In genomic region chr5:32173394-32174010, GRCh38 we compare ENCODE assay signal across 8 cellular contexts. TPM values are rescaled to one million over a fixed set of nuclear protein-coding genes. Genes with fewer than 3 reads are reported as not detected.
DNase-seq lines count a peak whose midpoint lies in the region; ATAC-seq and TF ChIP-seq lines count a peak whose summit lies in the region.

No MANE protein-coding gene starts in this region.

- no peaks in the 10 kb centered on the region for H3K27me3 ChIP-seq in naive thymus-derived CD4-positive, alpha-beta T cell (ENCODE audit: control insufficient read depth in 2 of 2, insufficient read depth in 2 of 2, low read length in 2 of 2)
- H3K27me3 ChIP-seq in thoracic aorta (replicated peaks; ENCODE audit: insufficient read depth), result no peaks in the 10 kb centered on the region

- intact Hi-C loops in activated T-helper 1 cell treated with anti-CD3 and anti-CD28 coated beads, Interleukin-12 subunit alpha, Interleukin-12 subunit beta, Interleukin-2, Interleukin-4 antibody, amounts not matched to agents 30 ng/mL and 10 ng/mL and 1 ng/mL, durations not matched to agents 14 hours and 24 hours and 36 hours (cut with micrococcal nuclease), result loop anchor here (1.0 to 10.0 kb wide), 12 partner anchors 35 to 1267 kb away; partner anchors contain the start of genes C5orf22, DROSHA, MTMR12 and SUB1
- intact Hi-C loops in naive thymus-derived CD4-positive, alpha-beta T cell (cut with micrococcal nuclease), result loop anchor here (1.0 to 10.0 kb wide), 18 partner anchors 38 to 1831 kb away; partner anchors contain the start of genes C5orf22 (in 2 of the 2), DROSHA (in 2 of the 2), ZFR (in 2 of the 2) and AMACR (in 1 of the 2)

- H3K9me3 ChIP-seq in naive thymus-derived CD4-positive, alpha-beta T cell (ENCODE audit: control insufficient read depth in 2 of 3, low read length in 3 of 3), result no peaks in the 10 kb centered on the region
- H3K9me3 ChIP-seq in thoracic aorta, result no peaks in the 10 kb centered on the region

- no peaks in the 10 kb centered on the region for H3K9me3 Mint-ChIP-seq in activated T-helper 1 cell treated with anti-CD3 and anti-CD28 coated beads, Interleukin-12 subunit alpha, Interleukin-12 subunit beta, Interleukin-2, Interleukin-4 antibody, amounts not matched to agents 30 ng/mL and 10 ng/mL and 1 ng/mL, durations not matched to agents 14 hours and 24 hours and 36 hours
- no peaks in the 10 kb centered on the region for H3K9me3 Mint-ChIP-seq in naive thymus-derived CD4-positive, alpha-beta T cell

- peaks cover 36% of the 10 kb centered on the region for H3K4me1 Mint-ChIP-seq in activated T-helper 1 cell treated with anti-CD3 and anti-CD28 coated beads, Interleukin-12 subunit alpha, Interleukin-12 subunit beta, Interleukin-2, Interleukin-4 antibody, amounts not matched to agents 30 ng/mL and 10 ng/mL and 1 ng/mL, durations not matched to agents 14 hours and 24 hours and 36 hours (ENCODE audit: low read depth)
- H3K4me1 Mint-ChIP-seq in naive thymus-derived CD4-positive, alpha-beta T cell, result peaks cover 24 to 53% (median 40%) of the 10 kb centered on the region in 7 donors

- TF ChIP-seq CTCF in thoracic aorta (IDR thresholded peaks at IDR 0.05), result no peak

- H3K36me3 Mint-ChIP-seq in activated T-helper 1 cell treated with anti-CD3 and anti-CD28 coated beads, Interleukin-12 subunit alpha, Interleukin-12 subunit beta, Interleukin-2, Interleukin-4 antibody, amounts not matched to agents 30 ng/mL and 10 ng/mL and 1 ng/mL, durations not matched to agents 14 hours and 24 hours and 36 hours (ENCODE audit: low read depth), result peaks cover 29% of the 10 kb centered on the region
- peaks cover 3 to 37% (median 25%) of the 10 kb centered on the region in 5 donors for H3K36me3 Mint-ChIP-seq in naive thymus-derived CD4-positive, alpha-beta T cell

- POLR2A ChIA-PET in naive thymus-derived CD4-positive, alpha-beta T cell (lab: Charles Lee), result interaction anchor here (0.6 to 2.8 kb wide), 12 partner anchors 7 to 652 kb away, joined by 3 to 11 read pairs (median 4); partner anchors contain the start of genes C5orf22, DROSHA, MTMR12 and SUB1

- CTCF ChIA-PET in naive thymus-derived CD4-positive, alpha-beta T cell (lab: Charles Lee), result interaction anchor here (0.6 kb wide), 1 partner anchor 190 kb away, joined by 3 read pairs; no protein-coding TSS in a partner anchor

- H3K4me3 Mint-ChIP-seq in activated T-helper 1 cell treated with anti-CD3 and anti-CD28 coated beads, Interleukin-12 subunit alpha, Interleukin-12 subunit beta, Interleukin-2, Interleukin-4 antibody, amounts not matched to agents 30 ng/mL and 10 ng/mL and 1 ng/mL, durations not matched to agents 14 hours and 24 hours and 36 hours, result peak overlapping the region; percentile 99
- H3K4me3 Mint-ChIP-seq in naive thymus-derived CD4-positive, alpha-beta T cell, result peak overlapping the region; percentile 85 to 100 (median 98)

- peak overlapping the region; percentile 87 for H3K4me3 ChIP-seq in naive thymus-derived CD4-positive, alpha-beta T cell (ENCODE audit: low read length)
- H3K4me3 ChIP-seq in thoracic aorta, result peak overlapping the region; percentile 100

- peaks cover 0 to 11% (median 0%) of the 10 kb centered on the region in 3 experiments for H3K36me3 ChIP-seq in naive thymus-derived CD4-positive, alpha-beta T cell (ENCODE audit: control insufficient read depth in 2 of 3, insufficient read depth in 3 of 3, low read length in 3 of 3)
- H3K36me3 ChIP-seq in thoracic aorta, result no peaks in the 10 kb centered on the region

- H3K27me3 Mint-ChIP-seq in activated T-helper 1 cell treated with anti-CD3 and anti-CD28 coated beads, Interleukin-12 subunit alpha, Interleukin-12 subunit beta, Interleukin-2, Interleukin-4 antibody, amounts not matched to agents 30 ng/mL and 10 ng/mL and 1 ng/mL, durations not matched to agents 14 hours and 24 hours and 36 hours (ENCODE audit: insufficient read depth), result peaks cover 3% of the 10 kb centered on the region
- peaks cover 0 to 6% (median 2%) of the 10 kb centered on the region in 5 donors for H3K27me3 Mint-ChIP-seq in naive thymus-derived CD4-positive, alpha-beta T cell

- peaks cover 7 to 8% of the 10 kb centered on the region in 2 donors for H3K4me1 ChIP-seq in naive thymus-derived CD4-positive, alpha-beta T cell (ENCODE audit: control insufficient read depth in 2 of 2, insufficient read depth in 2 of 2, low read length in 2 of 2)
- peaks cover 30 to 46% of the 10 kb centered on the region in 2 donors for H3K4me1 ChIP-seq in thoracic aorta (ENCODE audit: control insufficient read depth in 1 of 2, low read depth in 2 of 2)

- H3K27ac Mint-ChIP-seq in activated T-helper 1 cell treated with anti-CD3 and anti-CD28 coated beads, Interleukin-12 subunit alpha, Interleukin-12 subunit beta, Interleukin-2, Interleukin-4 antibody, amounts not matched to agents 30 ng/mL and 10 ng/mL and 1 ng/mL, durations not matched to agents 14 hours and 24 hours and 36 hours, result peak overlapping the region; percentile 99
- H3K27ac Mint-ChIP-seq in naive thymus-derived CD4-positive, alpha-beta T cell, result peak overlapping the region; percentile 94 to 99 (median 98)

- ATAC-seq in GM19452 (IDR thresholded peaks at IDR 0.05; ENCODE audit: unreplicated experiment), result peak; percentile 11
- ATAC-seq in HG03520 (IDR thresholded peaks at IDR 0.05; ENCODE audit: unreplicated experiment), result peak; percentile 24
- peak; percentile 17 for ATAC-seq in naive thymus-derived CD4-positive, alpha-beta T cell
- peak; percentile 9 for ATAC-seq in thoracic aorta (ENCODE audit: insufficient number of reproducible peaks, low FRiP score, low read depth)

- peak overlapping the region; percentile 100 for H3K27ac ChIP-seq in naive thymus-derived CD4-positive, alpha-beta T cell (ENCODE audit: low read depth, low read length)
- H3K27ac ChIP-seq in thoracic aorta, result peak overlapping the region; percentile 100

- DNase-seq in CD1c-positive myeloid dendritic cell (ENCODE audit: extremely low spot score), result peak; percentile 67
- peak; percentile 80 for DNase-seq in NCI-H748 treated with DMSO at 0.1 percent for 48 hours (lab: John Stamatoyannopoulos, UW)
- peak; percentile 12 for DNase-seq in activated T-helper 1 cell treated with anti-CD3 and anti-CD28 coated beads, Interleukin-12 subunit alpha, Interleukin-12 subunit beta, Interleukin-2, Interleukin-4 antibody, amounts not matched to agents 30 ng/mL and 10 ng/mL and 1 ng/mL, durations not matched to agents 14 hours and 24 hours and 36 hours (ENCODE audit: low spot score)
- peak; percentile 66 for DNase-seq in fibroblast of gingiva (ENCODE audit: low read depth)
- DNase-seq in naive thymus-derived CD4-positive, alpha-beta T cell, result peak in 7 of 9 donors; percentile 18 to 48 (median 33)
- DNase-seq in thoracic aorta (ENCODE audit: low spot score), result no peak

RNA-seq across cellular contexts. Expression of gene GOLPH3, which starts 0.6 kb away (rescaled TPM):
- total RNA-seq in activated T-helper 1 cell treated with anti-CD3 and anti-CD28 coated beads, Interleukin-12 subunit alpha, Interleukin-12 subunit beta, Interleukin-2, Interleukin-4 antibody, amounts not matched to agents 30 ng/mL and 10 ng/mL and 1 ng/mL, durations not matched to agents 14 hours and 24 hours and 36 hours, result 85.1 and 91.3 TPM in 2 replicates
- total RNA-seq in naive thymus-derived CD4-positive, alpha-beta T cell, result 10 to 100 TPM; 46.9 to 66.5 (median 60.1) TPM
- 10 to 100 TPM; 83.9 to 86.1 TPM for polyA plus RNA-seq in naive thymus-derived CD4-positive, alpha-beta T cell
- 100 to 1,000 TPM in 1 of 2 donors, 10 to 100 TPM in 1; 71.8 to 113 TPM for total RNA-seq in thoracic aorta
